8 cellular contexts compared by ENCODE assay signal in genomic region chr10:45000138-45000763, GRCh38. TPM values are rescaled to one million over a fixed set of nuclear protein-coding genes. Genes with fewer than 3 reads are reported as not detected.
DNase-seq lines count a peak whose midpoint lies in the region; ATAC-seq and TF ChIP-seq lines count a peak whose summit lies in the region.

No MANE protein-coding gene starts in this region.

- intact Hi-C loops in Right ventricle myocardium inferior (cut with DNase I) (no loop called here), cardiac septum (cut with DNase I) (loop anchor here (2.0 to 5.0 kb wide), 2 partner anchors 21 to 33 kb away; partner anchors contain the start of gene DEPP1), Right ventricle myocardium superior (cut with DNase I) (no loop called here), psoas muscle (cut with DNase I) (loop anchor here in 1 of 2 donors (10.0 kb wide), 1 partner anchor 675 kb away; the partner anchor contains the start of gene ZFAND4)

- no peaks in the 10 kb centered on the region for H3K9me3 ChIP-seq in psoas muscle

- H3K4me3 ChIP-seq in psoas muscle: peak overlapping the region; percentile 75

- H3K27me3 ChIP-seq in psoas muscle (ENCODE audit: insufficient read depth in 3 of 3, low read length in 2 of 3): no peaks in the 10 kb centered on the region

- H3K4me1 ChIP-seq in psoas muscle: peaks cover 40% of the 10 kb centered on the region

- peaks cover 10% of the 10 kb centered on the region for H3K27me3 Mint-ChIP-seq in activated CD4-positive, alpha-beta memory T cell treated with anti-CD3 and anti-CD28 coated beads, Interleukin-2, amount 10 ng/mL, durations not matched to agents 7 days and 5 days

- H3K9me3 Mint-ChIP-seq in activated CD4-positive, alpha-beta memory T cell treated with anti-CD3 and anti-CD28 coated beads, Interleukin-2, amount 10 ng/mL, durations not matched to agents 7 days and 5 days: peaks cover 22% of the 10 kb centered on the region

- H3K27ac ChIP-seq in psoas muscle: peak overlapping the region; percentile 89

- peaks cover 33% of the 10 kb centered on the region for H3K36me3 Mint-ChIP-seq in activated CD4-positive, alpha-beta memory T cell treated with anti-CD3 and anti-CD28 coated beads, Interleukin-2, amount 10 ng/mL, durations not matched to agents 7 days and 5 days (ENCODE audit: low read depth)

- peaks cover 53% of the 10 kb centered on the region for H3K4me1 Mint-ChIP-seq in activated CD4-positive, alpha-beta memory T cell treated with anti-CD3 and anti-CD28 coated beads, Interleukin-2, amount 10 ng/mL, durations not matched to agents 7 days and 5 days

- DNase-seq in Right ventricle myocardium inferior (ENCODE audit: missing footprints) (peak; percentile 90), cardiac septum (ENCODE audit: low spot score) (no peak), Right ventricle myocardium superior (peak; percentile 92), psoas muscle (peak; percentile 89 to 94)
- no peak for DNase-seq in activated CD4-positive, alpha-beta memory T cell treated with anti-CD3 and anti-CD28 coated beads, Interleukin-2, amount 10 ng/mL, durations not matched to agents 7 days and 5 days

- peak overlapping the region; percentile 82 for H3K27ac Mint-ChIP-seq in activated CD4-positive, alpha-beta memory T cell treated with anti-CD3 and anti-CD28 coated beads, Interleukin-2, amount 10 ng/mL, durations not matched to agents 7 days and 5 days

- POLR2A ChIA-PET in activated CD4-positive, alpha-beta memory T cell treated with anti-CD3 and anti-CD28 coated beads, Interleukin-2, amount 10 ng/mL, durations not matched to agents 7 days and 5 days (lab: Charles Lee): interaction anchor here (0.7 to 1.5 kb wide), 2 partner anchors 24 to 68 kb away, joined by 3 read pairs; no protein-coding TSS in a partner anchor

- WGBS in psoas muscle, 3 donors: 23 to 35% (median 24%) methylated on average over 12 of the region's 12 CpGs

- ATAC-seq in Right ventricle myocardium inferior (peak; percentile 53), Right ventricle myocardium superior (ENCODE audit: poor library complexity) (peak; percentile 40), psoas muscle (peak; percentile 22 to 45 (median 39)), GM21390 (IDR thresholded peaks at IDR 0.05; ENCODE audit: unreplicated experiment) (no peak), GM21717 (IDR thresholded peaks at IDR 0.05; ENCODE audit: unreplicated experiment) (no peak), HG03442 (IDR thresholded peaks at IDR 0.05; ENCODE audit: unreplicated experiment) (no peak)

- H3K36me3 ChIP-seq in psoas muscle (ENCODE audit: insufficient read depth in 1 of 2, low read depth in 1 of 2): peaks cover 5 to 22% of the 10 kb centered on the region in 2 donors

- TF ChIP-seq CTCF in psoas muscle (IDR thresholded peaks at IDR 0.05): no peak

- peak overlapping the region; percentile 78 for H3K4me3 Mint-ChIP-seq in activated CD4-positive, alpha-beta memory T cell treated with anti-CD3 and anti-CD28 coated beads, Interleukin-2, amount 10 ng/mL, durations not matched to agents 7 days and 5 days

- CTCF ChIA-PET in activated CD4-positive, alpha-beta memory T cell treated with anti-CD3 and anti-CD28 coated beads, Interleukin-2, amount 10 ng/mL, durations not matched to agents 7 days and 5 days (lab: Charles Lee): interaction anchor here (1.4 kb wide), 1 partner anchor 68 kb away, joined by 4 read pairs; no protein-coding TSS in a partner anchor

RNA-seq across cellular contexts. Expression of gene ZNF22, which starts 0.5 kb away (rescaled TPM):
- total RNA-seq in Right ventricle myocardium inferior (13.7 TPM), cardiac septum (14.9 TPM), Right ventricle myocardium superior (11.4 TPM), psoas muscle (10 to 100 TPM; 11.2 to 15.9 (median 14.3) TPM)
- total RNA-seq in activated CD4-positive, alpha-beta memory T cell treated with anti-CD3 and anti-CD28 coated beads, Interleukin-2, amount 10 ng/mL, durations not matched to agents 7 days and 5 days: 10 to 100 TPM; 22.9 to 24.7 TPM
- 10 to 100 TPM in 1 of 3 donors, 1 to 10 TPM in 2; 5.9 to 12.8 (median 8.1) TPM for polyA plus RNA-seq in psoas muscle

RNA-seq across cellular contexts. Expression of gene DEPP1, which starts 21.6 kb away (rescaled TPM):
- total RNA-seq in Right ventricle myocardium inferior (33.0 TPM), cardiac septum (45.5 TPM), Right ventricle myocardium superior (35.1 TPM), psoas muscle (10 to 100 TPM; 28.2 to 37.4 (median 36.8) TPM)
- total RNA-seq in activated CD4-positive, alpha-beta memory T cell treated with anti-CD3 and anti-CD28 coated beads, Interleukin-2, amount 10 ng/mL, durations not matched to agents 7 days and 5 days: 1 to 10 TPM; 1.2 to 1.9 TPM
- polyA plus RNA-seq in psoas muscle: 100 to 1,000 TPM in 1 of 3 donors, 10 to 100 TPM in 2; 53.6 to 102 (median 79.3) TPM

RNA-seq across cellular contexts. Expression of gene RASSF4, which starts 40.6 kb away (rescaled TPM):
- total RNA-seq in Right ventricle myocardium inferior (91.5 TPM), cardiac septum (47.5 TPM), Right ventricle myocardium superior (87.5 TPM), psoas muscle (10 to 100 TPM; 15.2 to 44.0 (median 30.5) TPM)
- 1 to 10 TPM in 1 of 2 experiments, under 1 TPM in 1; 0.50 to 1.2 TPM for total RNA-seq in activated CD4-positive, alpha-beta memory T cell treated with anti-CD3 and anti-CD28 coated beads, Interleukin-2, amount 10 ng/mL, durations not matched to agents 7 days and 5 days
- polyA plus RNA-seq in psoas muscle: 10 to 100 TPM; 11.1 to 18.9 (median 17.0) TPM

Comparison
In these comparisons a context has a peak if more than half of its experiments do, and no peak if none do; other contexts are left out.
1. DNase-seq: peak in Right ventricle myocardium inferior (single experiment), Right ventricle myocardium superior (single experiment) and psoas muscle (2 of 2); none in cardiac septum (single experiment) and activated CD4-positive, alpha-beta memory T cell treated with anti-CD3 and anti-CD28 coated beads, Interleukin-2, amount 10 ng/mL, durations not matched to agents 7 days and 5 days (single experiment).
2. ATAC-seq: peak in Right ventricle myocardium inferior (single experiment), Right ventricle myocardium superior (single experiment) and psoas muscle (4 of 4); none in GM21390 (single experiment), GM21717 (single experiment) and HG03442 (single experiment).
3. RNA of gene DEPP1, which starts 21.6 kb away (total RNA-seq): 45.5 TPM in cardiac septum (single experiment), 28.2 to 37.4 TPM in psoas muscle, 35.1 TPM in Right ventricle myocardium superior (single experiment) and 33.0 TPM in Right ventricle myocardium inferior (single experiment); 1.2 to 1.9 TPM in activated CD4-positive, alpha-beta memory T cell treated with anti-CD3 and anti-CD28 coated beads, Interleukin-2, amount 10 ng/mL, durations not matched to agents 7 days and 5 days; every median in the first group is over 10 times any median in the second.
4. RNA of gene RASSF4, which starts 40.6 kb away (total RNA-seq): 91.5 TPM in Right ventricle myocardium inferior (single experiment), 87.5 TPM in Right ventricle myocardium superior (single experiment), 47.5 TPM in cardiac septum (single experiment) and 15.2 to 44.0 TPM in psoas muscle; 0.50 to 1.2 TPM in activated CD4-positive, alpha-beta memory T cell treated with anti-CD3 and anti-CD28 coated beads, Interleukin-2, amount 10 ng/mL, durations not matched to agents 7 days and 5 days; every median in the first group is over 4 times any median in the second.